8 cellular contexts compared by ENCODE assay signal in the genomic region with DNA sequence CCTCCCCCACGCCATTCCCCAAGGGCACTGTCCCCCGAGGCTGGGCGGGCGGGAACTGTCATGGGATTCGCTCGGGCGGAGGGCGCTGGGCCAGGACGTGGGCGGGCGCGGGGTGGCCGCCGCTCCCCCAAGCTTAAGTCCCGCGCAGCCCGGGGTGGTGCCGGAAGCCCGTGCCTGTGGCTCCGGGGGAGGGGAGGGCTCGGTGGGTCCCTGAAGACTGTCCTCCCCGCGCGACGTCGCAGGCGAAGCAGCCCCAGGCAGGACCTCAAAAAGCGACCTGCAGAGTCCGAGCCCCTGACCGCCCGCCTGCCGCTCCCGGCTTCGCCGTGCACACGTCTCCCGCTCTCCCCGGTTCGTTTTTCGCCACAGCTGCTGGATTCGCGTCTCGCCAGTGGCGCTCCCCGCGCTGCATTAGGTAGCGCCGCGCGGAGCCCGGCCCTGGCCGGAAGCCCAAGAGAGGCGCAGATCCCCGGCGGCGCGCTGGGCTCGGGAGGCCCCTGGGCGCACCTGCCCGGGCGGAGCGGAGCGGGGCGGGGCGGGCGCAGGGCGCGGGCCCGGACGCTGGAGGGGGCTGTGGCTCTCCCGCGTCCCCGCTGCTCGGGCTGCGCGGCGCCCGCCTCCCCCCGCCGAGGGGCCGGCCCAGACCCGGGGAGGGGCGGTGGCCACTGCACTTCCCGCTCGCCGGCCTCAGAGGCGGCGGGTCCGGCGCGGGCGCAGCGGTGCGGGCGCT. TPM values are rescaled to one million over a fixed set of nuclear protein-coding genes. Genes with fewer than 3 reads are reported as not detected.
DNase-seq lines count a peak whose midpoint lies in the region; ATAC-seq and TF ChIP-seq lines count a peak whose summit lies in the region.

FARP1 (plus strand) TSS at position 668 of the 730 bp plus-strand sequence. CDS start 70,149 bp downstream, outside the sequence.

- intact Hi-C loops in activated CD4-positive, alpha-beta T cell treated with anti-CD3 and anti-CD28 coated beads, Interleukin-2, amount 10 ng/mL, durations not matched to agents 24 days and 14 days (cut with micrococcal nuclease), result loop anchor here (10.0 kb wide), 2 partner anchors 168 to 522 kb away; no protein-coding TSS in a partner anchor

- peaks cover 64% of the 10 kb centered on the region for H3K27me3 Mint-ChIP-seq in activated CD4-positive, alpha-beta T cell treated with anti-CD3 and anti-CD28 coated beads, Interleukin-2, amount 10 ng/mL, durations not matched to agents 24 days and 14 days
- H3K27me3 Mint-ChIP-seq in HFFc6 (ENCODE audit: insufficient read depth) (no peaks in the 10 kb centered on the region; the same call in 1 of the 2 replicates), endothelial cell (ENCODE audit: unreplicated experiment) (peaks cover 17% of the 10 kb centered on the region), memory B cell (peaks cover 11% of the 10 kb centered on the region)

- H3K9ac ChIP-seq in stomach smooth muscle (ENCODE audit: low read length in 2 of 2), result peak within 1 kb of the TSS; percentile 55 to 62

- H3K4me3 ChIP-seq in WI38 (ENCODE audit: low read depth, low read length), result peak within 1 kb of the TSS; percentile 87
- H3K4me3 ChIP-seq in stomach smooth muscle (ENCODE audit: low read length in 2 of 2), result peak within 1 kb of the TSS; percentile 77 to 81

- no peak within 1 kb of the TSS for H3K27ac ChIP-seq in stomach smooth muscle (ENCODE audit: low read length)

- H3K27ac Mint-ChIP-seq in activated CD4-positive, alpha-beta T cell treated with anti-CD3 and anti-CD28 coated beads, Interleukin-2, amount 10 ng/mL, durations not matched to agents 24 days and 14 days, result no peak within 1 kb of the TSS
- H3K27ac Mint-ChIP-seq in HFFc6 (peak within 1 kb of the TSS; percentile 88), endothelial cell (ENCODE audit: unreplicated experiment) (peak within 1 kb of the TSS; percentile 78), memory B cell (no peak within 1 kb of the TSS)

- no peaks in the 10 kb centered on the region for H3K36me3 Mint-ChIP-seq in activated CD4-positive, alpha-beta T cell treated with anti-CD3 and anti-CD28 coated beads, Interleukin-2, amount 10 ng/mL, durations not matched to agents 24 days and 14 days (ENCODE audit: low read depth)
- peaks cover 8% of the 10 kb centered on the region for H3K36me3 Mint-ChIP-seq in HFFc6 (ENCODE audit: low read depth)
- H3K36me3 Mint-ChIP-seq in endothelial cell (ENCODE audit: low read depth, unreplicated experiment), result no peaks in the 10 kb centered on the region
- H3K36me3 Mint-ChIP-seq in memory B cell, result no peaks in the 10 kb centered on the region

- TF ChIP-seq CTCF in HFFc6 (IDR thresholded peaks at IDR 0.05), result peak; percentile 37
- no peak for TF ChIP-seq CTCF in WI38 (IDR thresholded peaks at IDR 0.05; ENCODE audit: low read depth, low read length)
- no peak for TF ChIP-seq CTCF in endothelial cell (IDR thresholded peaks at IDR 0.05; ENCODE audit: unreplicated experiment)

- peak; percentile 85 for DNase-seq in activated CD4-positive, alpha-beta T cell treated with anti-CD3 and anti-CD28 coated beads, Interleukin-2, amount 10 ng/mL, durations not matched to agents 24 days and 14 days
- DNase-seq in activated CD4-positive, alpha-beta T cell treated with anti-CD3 and anti-CD28 coated beads for 1 hour, result no peak
- peak; percentile 41 for DNase-seq in HFFc6
- DNase-seq in NCI-H128 (lab: John Stamatoyannopoulos, UW; ENCODE audit: unreplicated experiment), result peak; percentile 75
- peak; percentile 82 for DNase-seq in endothelial cell (ENCODE audit: low spot score)
- DNase-seq in memory B cell (ENCODE audit: low spot score in 2 of 2), result peak; percentile 14 to 30

- no peaks in the 10 kb centered on the region for H3K9me3 ChIP-seq in stomach smooth muscle (ENCODE audit: control insufficient read depth in 2 of 2, low read length in 2 of 2)

- no peaks in the 10 kb centered on the region for H3K36me3 ChIP-seq in stomach smooth muscle (ENCODE audit: control insufficient read depth in 2 of 2, insufficient read depth in 2 of 2, low read length in 2 of 2)

- no peaks in the 10 kb centered on the region for H3K9me3 Mint-ChIP-seq in activated CD4-positive, alpha-beta T cell treated with anti-CD3 and anti-CD28 coated beads, Interleukin-2, amount 10 ng/mL, durations not matched to agents 24 days and 14 days
- H3K9me3 Mint-ChIP-seq in HFFc6 (no peaks in the 10 kb centered on the region), endothelial cell (ENCODE audit: unreplicated experiment) (no peaks in the 10 kb centered on the region), memory B cell (no peaks in the 10 kb centered on the region)

- H3K4me1 Mint-ChIP-seq in activated CD4-positive, alpha-beta T cell treated with anti-CD3 and anti-CD28 coated beads, Interleukin-2, amount 10 ng/mL, durations not matched to agents 24 days and 14 days, result peaks cover 5% of the 10 kb centered on the region
- peaks cover 32% of the 10 kb centered on the region for H3K4me1 Mint-ChIP-seq in HFFc6 (ENCODE audit: low read depth)
- H3K4me1 Mint-ChIP-seq in endothelial cell (ENCODE audit: unreplicated experiment), result peaks cover 24% of the 10 kb centered on the region
- H3K4me1 Mint-ChIP-seq in memory B cell, result peaks cover 12% of the 10 kb centered on the region

- H3K27me3 ChIP-seq in stomach smooth muscle (ENCODE audit: control insufficient read depth in 1 of 2, insufficient read depth in 2 of 2, low read length in 2 of 2), result no peaks in the 10 kb centered on the region

- ATAC-seq in memory B cell (ENCODE audit: low read depth), result peak; percentile 79

- peak within 1 kb of the TSS; percentile 77 for H3K4me3 Mint-ChIP-seq in activated CD4-positive, alpha-beta T cell treated with anti-CD3 and anti-CD28 coated beads, Interleukin-2, amount 10 ng/mL, durations not matched to agents 24 days and 14 days
- H3K4me3 Mint-ChIP-seq in HFFc6, result peak within 1 kb of the TSS; percentile 98
- H3K4me3 Mint-ChIP-seq in endothelial cell (ENCODE audit: unreplicated experiment), result peak within 1 kb of the TSS; percentile 98
- peak within 1 kb of the TSS; percentile 76 for H3K4me3 Mint-ChIP-seq in memory B cell

- H3K4me1 ChIP-seq in stomach smooth muscle (ENCODE audit: control insufficient read depth, insufficient read depth, low read length), result peaks cover 20% of the 10 kb centered on the region

RNA-seq across cellular contexts. Expression of gene FARP1, which starts in this region (rescaled TPM):
- 0.28 and 0.37 TPM in 2 replicates for total RNA-seq in activated CD4-positive, alpha-beta T cell treated with anti-CD3 and anti-CD28 coated beads, Interleukin-2, amount 10 ng/mL, durations not matched to agents 24 days and 14 days
- total RNA-seq in HFFc6 (2021; fragmentation: NEBNext Ultra II Directional; extraction: Animal tissue kit (Norgen Biotek cat#: 25700)), result 100 to 1,000 TPM; 140 to 181 (median 150) TPM
- total RNA-seq in endothelial cell (ENCODE audit: unreplicated experiment), result 167 TPM

Comparison
In these comparisons a context has a peak if more than half of its experiments do, and no peak if none do; other contexts are left out.
1. RNA of gene FARP1 (total RNA-seq): 167 TPM in endothelial cell (single experiment) and 140 to 181 TPM in HFFc6; 0.28 to 0.37 TPM in activated CD4-positive, alpha-beta T cell treated with anti-CD3 and anti-CD28 coated beads, Interleukin-2, amount 10 ng/mL, durations not matched to agents 24 days and 14 days; every median in the first group is over 100 times any median in the second.
2. Peak in DNase-seq in activated CD4-positive, alpha-beta T cell treated with anti-CD3 and anti-CD28 coated beads, Interleukin-2, amount 10 ng/mL, durations not matched to agents 24 days and 14 days; RNA of the gene not detected or under 1 TPM.
3. H3K27ac Mint-ChIP-seq: peak in HFFc6 (single experiment) and endothelial cell (single experiment); none in activated CD4-positive, alpha-beta T cell treated with anti-CD3 and anti-CD28 coated beads, Interleukin-2, amount 10 ng/mL, durations not matched to agents 24 days and 14 days (single experiment) and memory B cell (single experiment).
4. Peak in every context shown above with its lines, with median percentiles within 50 percentile points of each other: H3K4me3 Mint-ChIP-seq.